ENCODE assay signal across 20 cellular contexts in genomic region chr3:81846988-81847387, GRCh38.
A peak's percentile ranks its signal among the peaks of the same experiment; 100 is the strongest.
DNase-seq lines count a peak whose midpoint lies in the region; ATAC-seq, FAIRE-seq and TF ChIP-seq lines count a peak whose summit lies in the region.
"Had no signal": no experiment of that assay in that cellular context is flagged by ENCODE, and none has a peak within 500 bp of the region (broad histone marks: within the 10 kb centered on the region; RNA-seq: fewer than 3 reads in every experiment).

No MANE protein-coding gene starts in this region.

- no peaks in the 10 kb centered on the region for H3K79me2 ChIP-seq in GM23338 (replicated peaks; ENCODE audit: insufficient read depth)

- no peak overlapping the region for H3K27ac Mint-ChIP-seq in GM23338
- H3K27ac Mint-ChIP-seq: CD4-positive, CD25-positive, alpha-beta regulatory T cell had no signal

- H3K4me1 ChIP-seq in GM23338 (ENCODE audit: insufficient read depth) = no peaks in the 10 kb centered on the region
- no peaks in the 10 kb centered on the region for H3K4me1 ChIP-seq in liver (ENCODE audit: control insufficient read depth in 4 of 4, insufficient read depth in 4 of 4, low read length in 3 of 4)
- H3K4me1 ChIP-seq: BE2C had no signal

- H3K4me1 Mint-ChIP-seq in GM23338 = peaks cover 5% of the 10 kb centered on the region; the same call in 2 of the 3 replicates
- H3K4me1 Mint-ChIP-seq: CD4-positive, CD25-positive, alpha-beta regulatory T cell; CD8-positive, alpha-beta memory T cell had no signal

- no peaks in the 10 kb centered on the region for H4K20me1 ChIP-seq in GM23338 (replicated peaks; ENCODE audit: insufficient read depth)

- no peak overlapping the region for H3K27ac ChIP-seq in GM23338 (ENCODE audit: low read depth)
- H3K27ac ChIP-seq in liver (ENCODE audit: low read depth in 1 of 2, low read length in 2 of 2) = no peak overlapping the region

- H3K27me3 ChIP-seq in GM23338 (ENCODE audit: insufficient read depth) = no peaks in the 10 kb centered on the region
- no peaks in the 10 kb centered on the region for H3K27me3 ChIP-seq in bronchial epithelial cell (ENCODE audit: control insufficient read depth, insufficient read depth, low read length)
- H3K27me3 ChIP-seq in liver (ENCODE audit: control insufficient read depth in 4 of 4, insufficient read depth in 4 of 4, low read length in 3 of 4) = no peaks in the 10 kb centered on the region
- H3K27me3 ChIP-seq: BE2C had no signal

- no peaks in the 10 kb centered on the region for H3F3A ChIP-seq in GM23338 (replicated peaks; ENCODE audit: low read depth)

- ATAC-seq in GM23338 (no peak), HG02852 (IDR thresholded peaks at IDR 0.05; ENCODE audit: unreplicated experiment) (no peak), HG02870 (IDR thresholded peaks at IDR 0.05; ENCODE audit: unreplicated experiment) (no peak)
- ATAC-seq: K562 had no signal

- H3K4me3 ChIP-seq in GM23338 (no peak overlapping the region), bronchial epithelial cell (ENCODE audit: low read depth, low read length) (no peak overlapping the region), liver (ENCODE audit: low read depth in 1 of 3, low read length in 3 of 3) (no peak overlapping the region)
- H3K4me3 ChIP-seq: K562 had no signal

- H3K4me3 Mint-ChIP-seq in GM23338 = no peak overlapping the region
- H3K4me3 Mint-ChIP-seq: CD4-positive, CD25-positive, alpha-beta regulatory T cell; CD8-positive, alpha-beta memory T cell had no signal

- H3K9me2 ChIP-seq in GM23338 (ENCODE audit: insufficient read depth) = no peaks in the 10 kb centered on the region

- no peaks in the 10 kb centered on the region for H3K27me3 Mint-ChIP-seq in GM23338 (ENCODE audit: insufficient read depth, low read depth, poor library complexity)

- H3K36me3 ChIP-seq in GM23338 (ENCODE audit: insufficient read depth) = no peaks in the 10 kb centered on the region
- no peaks in the 10 kb centered on the region for H3K36me3 ChIP-seq in bronchial epithelial cell (ENCODE audit: control insufficient read depth, insufficient read depth, low read length)
- H3K36me3 ChIP-seq in liver (ENCODE audit: control insufficient read depth in 4 of 4, insufficient read depth in 3 of 4, low read depth in 1 of 4, low read length in 3 of 4) = no peaks in the 10 kb centered on the region
- H3K36me3 ChIP-seq: BE2C had no signal

- no peak for FAIRE-seq in bronchial epithelial cell (lab: Jason Lieb, UNC)
- FAIRE-seq: G401.6, H54, K562 had no signal

- no peak for TF ChIP-seq CTCF in GM23338 (conservative IDR thresholded peaks at IDR 0.05; ENCODE audit: low read depth in 2 of 2)
- TF ChIP-seq CTCF in bronchial epithelial cell (IDR thresholded peaks at IDR 0.05; ENCODE audit: insufficient read depth, low read length, severe bottlenecking) = no peak
- TF ChIP-seq CTCF in liver (IDR thresholded peaks at IDR 0.05; ENCODE audit: low read depth, low read length, missing input control) = no peak

- H3K9ac ChIP-seq in liver (ENCODE audit: low read depth in 1 of 2, low read length in 2 of 2) = no peak overlapping the region

- no peak overlapping the region for H3K4me2 ChIP-seq in GM23338

- no peaks in the 10 kb centered on the region for H3K36me3 Mint-ChIP-seq in GM23338 (ENCODE audit: low read depth)
- H3K36me3 Mint-ChIP-seq: CD4-positive, CD25-positive, alpha-beta regulatory T cell; CD8-positive, alpha-beta memory T cell had no signal

- no peak for DNase-seq in GM23338 (ENCODE audit: low spot score)
- DNase-seq in bronchial epithelial cell (ENCODE audit: low read depth) = peak; percentile 6
- no peak for DNase-seq in activated naive CD4-positive, alpha-beta T cell treated with anti-CD3 and anti-CD28 coated beads, Interleukin-2, amount 50 U/mL, for 16 hours
- no peak for DNase-seq in amygdala (lab: John Stamatoyannopoulos, UW)
- DNase-seq: ACHN; BE2C; C1 segment of cervical spinal cord; CD4-positive, CD25-positive, alpha-beta regulatory T cell; CD8-positive, alpha-beta memory T cell; COR-L47; DMS 273 treated with DMSO at 0.1 percent for 48 hours; DMS53; HCEC 1CT; IMR-90 had no signal

- no peaks in the 10 kb centered on the region for H3K9me3 ChIP-seq in liver (ENCODE audit: control insufficient read depth in 4 of 4, low read length in 3 of 4)
- H3K9me3 ChIP-seq: BE2C had no signal

- no peaks in the 10 kb centered on the region for H3K9me3 Mint-ChIP-seq in GM23338
- H3K9me3 Mint-ChIP-seq: CD8-positive, alpha-beta memory T cell had no signal

- H2AFZ ChIP-seq in GM23338 = 0 out of 2 replicates have a peak overlapping the region, but pooled peaks have one; percentile 12

- 32% methylated on average over 1 of the region's 1 CpG for WGBS in liver

- no peak for TF ChIP-seq RAD21 in liver (IDR thresholded peaks at IDR 0.05)

TF ChIP-seq in GM23338, 12 proteins besides CTCF, POLR2A, EP300 and RAD21:
- TF ChIP-seq ZNF331 (CRISPR knock-in tag; IDR thresholded peaks at IDR 0.05; ENCODE audit: low read depth) (no peak), POLR2AphosphoS5 (IDR thresholded peaks at IDR 0.05; ENCODE audit: low read depth) (no peak), NANOG (IDR thresholded peaks at IDR 0.05; ENCODE audit: borderline replicate concordance) (no peak), JUNB (IDR thresholded peaks at IDR 0.05; ENCODE audit: unreplicated experiment) (no peak), REST (IDR thresholded peaks at IDR 0.05; ENCODE audit: unreplicated experiment) (no peak), EZH2phosphoT487 (IDR thresholded peaks at IDR 0.05; ENCODE audit: unreplicated experiment) (no peak)

TF ChIP-seq in liver, 16 proteins besides CTCF, POLR2A, EP300 and RAD21:
- TF ChIP-seq RXRA (IDR thresholded peaks at IDR 0.05) = peak; percentile 34 to 49
- TF ChIP-seq HNF4A (conservative IDR thresholded peaks at IDR 0.05) = peak in 1 of 2 donors; percentile 17
- TF ChIP-seq YY1 (IDR thresholded peaks at IDR 0.05) = peak; percentile 30
- no peak for TF ChIP-seq NR2F2 (IDR thresholded peaks at IDR 0.05)
- TF ChIP-seq SP1 (IDR thresholded peaks at IDR 0.05) = peak; percentile 32
- no peak for TF ChIP-seq FOXA2 (IDR thresholded peaks at IDR 0.05)
- no peak for TF ChIP-seq REST (IDR thresholded peaks at IDR 0.05)
TF ChIP-seq in liver: peak in this region for 4.
